In the genomic region with DNA sequence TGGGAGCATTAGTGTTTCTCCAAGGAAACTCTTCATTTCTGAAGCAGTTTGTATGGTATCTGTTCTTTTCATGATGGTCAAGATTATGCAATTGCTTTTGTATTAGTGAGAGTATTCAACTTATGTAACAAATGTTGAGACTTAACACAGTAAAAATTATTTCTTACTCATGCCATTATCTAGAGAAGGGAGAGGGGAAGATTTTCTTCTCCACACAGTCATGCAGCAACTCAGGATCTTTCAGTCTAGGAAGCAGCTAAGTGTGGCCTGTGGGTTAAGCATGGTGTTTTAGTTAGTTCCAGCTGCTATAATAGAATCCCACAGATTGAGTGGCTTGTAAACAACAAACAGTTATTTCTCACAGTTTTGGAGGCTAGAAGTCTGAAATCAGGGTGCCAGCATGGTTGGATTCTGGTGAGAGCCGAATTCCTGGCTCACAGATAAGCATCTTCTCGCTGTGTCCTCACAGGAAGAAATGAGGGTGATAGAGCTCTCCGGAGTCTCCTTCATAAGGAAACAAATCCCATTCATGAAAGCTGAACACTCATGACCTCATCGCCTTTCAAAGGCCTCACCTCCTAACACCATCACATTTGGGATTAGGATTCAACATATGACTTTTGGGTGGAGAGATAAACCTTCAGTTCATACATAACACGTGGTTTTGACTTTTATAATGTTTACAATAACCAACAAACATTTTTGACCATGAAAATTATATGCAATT, we compare ENCODE assay signal across 17 cellular contexts.
A peak's percentile ranks its signal among the peaks of the same experiment; 100 is the strongest.
DNase-seq lines count a peak whose midpoint lies in the region; ATAC-seq and TF ChIP-seq lines count a peak whose summit lies in the region.
"Had no signal": no experiment of that assay in that cellular context is flagged by ENCODE, and none has a peak within 500 bp of the region (broad histone marks: within the 10 kb centered on the region; RNA-seq: fewer than 3 reads in every experiment).

No MANE protein-coding gene starts in this region.

- H2AFZ ChIP-seq in ACC112 (ENCODE audit: low read length, unreplicated experiment): peak overlapping the region; percentile 32
- H2AFZ ChIP-seq in trophoblast cell (ENCODE audit: insufficient read depth, low read length, poor library complexity): no peak overlapping the region

- H4K8ac ChIP-seq in trophoblast cell (ENCODE audit: low read depth, low read length): no peak overlapping the region

- H3K9me3 ChIP-seq in trophoblast cell (ENCODE audit: insufficient read depth, low read depth, low read length): no peaks in the 10 kb centered on the region
- H3K9me3 ChIP-seq in psoas muscle: no peaks in the 10 kb centered on the region

- intact Hi-C loops in psoas muscle (cut with DNase I): no loop called here

- H3K18ac ChIP-seq in trophoblast cell (ENCODE audit: low read length): no peak overlapping the region

- no peak overlapping the region for H2BK5ac ChIP-seq in trophoblast cell (ENCODE audit: low read depth, low read length, poor library complexity)

- H3K27ac ChIP-seq in ACC112 (ENCODE audit: low read depth, low read length): no peak overlapping the region
- no peak overlapping the region for H3K27ac ChIP-seq in trophoblast cell (ENCODE audit: low read depth, low read length)
- no peak overlapping the region for H3K27ac ChIP-seq in psoas muscle
- H3K27ac ChIP-seq: C4-2B had no signal

- H3K4me1 ChIP-seq in ACC112 (ENCODE audit: control insufficient read depth, insufficient read depth, low read length, unreplicated experiment) (peaks cover 34% of the 10 kb centered on the region), trophoblast cell (ENCODE audit: control insufficient read depth in 1 of 2, insufficient read depth in 2 of 2, low read length in 2 of 2) (no peaks in the 10 kb centered on the region), psoas muscle (no peaks in the 10 kb centered on the region)

- no peak overlapping the region for H3K4me3 ChIP-seq in ACC112 (ENCODE audit: low read depth, low read length)
- no peak overlapping the region for H3K4me3 ChIP-seq in trophoblast cell (ENCODE audit: low read depth, low read length)
- H3K4me3 ChIP-seq in psoas muscle: no peak overlapping the region

- H3K4ac ChIP-seq in trophoblast cell (ENCODE audit: low read depth, low read length): no peak overlapping the region

- no peak overlapping the region for H3K9ac ChIP-seq in trophoblast cell (ENCODE audit: low read length)

- H4K12ac ChIP-seq in trophoblast cell (ENCODE audit: low read depth, low read length): no peak overlapping the region

- H4K91ac ChIP-seq in trophoblast cell (ENCODE audit: low read depth, low read length): no peak overlapping the region

- no CpG with 5 or more reads among the region's 5 CpGs for WGBS in trophoblast cell (ENCODE audit: extremely low coverage, insufficient coverage, insufficient read length)
- 68 to 84% (median 80%) methylated on average over 5 of the region's 5 CpGs for WGBS in psoas muscle, 3 donors

- H3K79me2 ChIP-seq in ACC112 (ENCODE audit: control insufficient read depth, insufficient read depth, low read length, unreplicated experiment): no peaks in the 10 kb centered on the region
- no peaks in the 10 kb centered on the region for H3K79me2 ChIP-seq in trophoblast cell (ENCODE audit: control insufficient read depth, insufficient read depth, low read length, poor library complexity)

- no peak for ATAC-seq in psoas muscle

- H3K27me3 ChIP-seq in ACC112 (ENCODE audit: insufficient read depth, low read length) (no peaks in the 10 kb centered on the region), trophoblast cell (ENCODE audit: insufficient read depth, low read length) (no peaks in the 10 kb centered on the region), psoas muscle (ENCODE audit: insufficient read depth in 3 of 3, low read length in 2 of 3) (no peaks in the 10 kb centered on the region)

- no peak overlapping the region for H3K4me2 ChIP-seq in trophoblast cell (ENCODE audit: low read length)

- H2AK5ac ChIP-seq in trophoblast cell (ENCODE audit: low read length): no peak overlapping the region

- no peaks in the 10 kb centered on the region for H3K36me3 ChIP-seq in ACC112 (ENCODE audit: insufficient read depth, low read length)
- H3K36me3 ChIP-seq in trophoblast cell (ENCODE audit: control insufficient read depth in 1 of 2, insufficient read depth in 2 of 2, low read length in 2 of 2): no peaks in the 10 kb centered on the region
- no peaks in the 10 kb centered on the region for H3K36me3 ChIP-seq in psoas muscle (ENCODE audit: insufficient read depth in 1 of 2, low read depth in 1 of 2)

- DNase-seq in GM03348 (ENCODE audit: low spot score): peak; percentile 8
- peak; percentile 12 for DNase-seq in NCI-H69 (lab: John Stamatoyannopoulos, UW)
- DNase-seq in trophoblast cell: peak; percentile 33 to 78
- DNase-seq in psoas muscle: no peak
- no peak for DNase-seq in pons (ENCODE audit: low spot score)
- no peak for DNase-seq in NOMO-1 treated with DMSO at 0.1 percent for 48 hours (lab: John Stamatoyannopoulos, UW; ENCODE audit: unreplicated experiment)
- DNase-seq: Calu3; CD8-positive, alpha-beta memory T cell; H7; HFFc6; Karpas-422; NCI-H1048; NCI-H2227 treated with DMSO at 0.1 percent for 48 hours; NCI-H510A treated with DMSO at 0.1 percent for 48 hours; Right ventricle myocardium superior had no signal

- TF ChIP-seq CTCF in psoas muscle (IDR thresholded peaks at IDR 0.05): no peak

- H3K14ac ChIP-seq in trophoblast cell (ENCODE audit: low read length): no peak overlapping the region

- H2BK120ac ChIP-seq in trophoblast cell (ENCODE audit: insufficient read depth, low read length, poor library complexity): no peak overlapping the region

- H3K23ac ChIP-seq in trophoblast cell (ENCODE audit: low read length): no peak overlapping the region

- H3K79me1 ChIP-seq in trophoblast cell (ENCODE audit: low read length): no peaks in the 10 kb centered on the region

- no peak overlapping the region for H2BK12ac ChIP-seq in trophoblast cell (ENCODE audit: low read length)

Comparison
In these comparisons a context has a peak if more than half of its experiments do, and no peak if none do; other contexts are left out.
1. DNase-seq: peak in GM03348 (single experiment), NCI-H69 (single experiment) and trophoblast cell (2 of 2); none in psoas muscle (0 of 2), pons (single experiment) and NOMO-1 treated with DMSO at 0.1 percent for 48 hours (single experiment).